In genomic region chr2:128090575-128090908, GRCh38 we compare ENCODE assay signal across 2 cellular contexts.
TF ChIP-seq lines count a peak whose summit lies in the region.

No MANE protein-coding gene starts in this region.

TF ChIP-seq in A549, 52 proteins besides CTCF, POLR2A, EP300 and RAD21 (continued from another document):
- no peak for TF ChIP-seq HMGXB4 (CRISPR knock-in tag; IDR thresholded peaks at IDR 0.05; ENCODE audit: borderline replicate concordance)

TF ChIP-seq in K562, 482 proteins besides CTCF, POLR2A, EP300 and RAD21 (continued from another document):
- no peak for TF ChIP-seq HES1 (IDR thresholded peaks at IDR 0.05; ENCODE audit: low read depth)
- no peak for TF ChIP-seq GMEB1 (CRISPR knock-in tag; IDR thresholded peaks at IDR 0.05)
- peak; percentile 69; the same call in 1 of the 2 replicates for TF ChIP-seq ILF3 (IDR thresholded peaks at IDR 0.05; ENCODE audit: borderline replicate concordance)
